ENCODE assay signal across 8 cellular contexts in genomic region chr9:32525506-32525905, GRCh38. TPM values are rescaled to one million over a fixed set of nuclear protein-coding genes. Genes with fewer than 3 reads are reported as not detected.
A peak's percentile ranks its signal among the peaks of the same experiment; 100 is the strongest.
DNase-seq lines count a peak whose midpoint lies in the region; ATAC-seq and TF ChIP-seq lines count a peak whose summit lies in the region.

No MANE protein-coding gene starts in this region.

- intact Hi-C loops in natural killer cell (cut with micrococcal nuclease) = no loop called here

- no peaks in the 10 kb centered on the region for H3K27me3 Mint-ChIP-seq in natural killer cell (ENCODE audit: low read depth in 2 of 2)

- TF ChIP-seq CTCF in GM12865 (IDR thresholded peaks at IDR 0.05; ENCODE audit: insufficient read depth, low read depth, low read length, missing control alignments) (no peak), epithelial cell of proximal tubule (conservative IDR thresholded peaks at IDR 0.05; ENCODE audit: low read depth, low read length) (no peak), natural killer cell (IDR thresholded peaks at IDR 0.05) (no peak)

- no peaks in the 10 kb centered on the region for H3K9me3 ChIP-seq in SJCRH30 (replicated peaks)

- no peaks in the 10 kb centered on the region for H3K36me3 Mint-ChIP-seq in natural killer cell

- no peaks in the 10 kb centered on the region for H3K36me3 ChIP-seq in SJCRH30

- H3K9me3 Mint-ChIP-seq in natural killer cell = no peaks in the 10 kb centered on the region

- peak overlapping the region; percentile 68 for H3K27ac ChIP-seq in SJCRH30

- H3K4me3 ChIP-seq in GM12865 (ENCODE audit: low read depth, low read length) = peak overlapping the region; percentile 86
- peak overlapping the region; percentile 70 for H3K4me3 ChIP-seq in SJCRH30
- peak overlapping the region; percentile 70 for H3K4me3 ChIP-seq in epithelial cell of proximal tubule (ENCODE audit: low read depth, low read length)

- no peaks in the 10 kb centered on the region for H3K27me3 ChIP-seq in SJCRH30

- peak overlapping the region; percentile 93 for H3K4me3 Mint-ChIP-seq in natural killer cell

- peaks cover 12% of the 10 kb centered on the region for H3K4me1 ChIP-seq in SJCRH30

- peak; percentile 12 for DNase-seq in GM12865 (ENCODE audit: low read depth)
- DNase-seq in SJCRH30 = peak in 1 of 2 experiments; percentile 8
- DNase-seq in epithelial cell of proximal tubule (ENCODE audit: low read depth) = no peak
- DNase-seq in natural killer cell = no peak
- no peak for DNase-seq in stimulated activated CD4-positive, alpha-beta T cell treated with anti-CD3 and anti-CD28 coated beads, Interleukin-15, amount 100 ng/mL, for 24 hours
- no peak for DNase-seq in COLO668 (lab: John Stamatoyannopoulos, UW; ENCODE audit: unreplicated experiment)
- DNase-seq in NK-92 treated with Interleukin-12 subunit alpha and Interleukin-12 subunit beta, amount 100 ng/mL, for 24 hours (lab: John Stamatoyannopoulos, UW) = no peak

- peak; percentile 23 for ATAC-seq in HG02759 (IDR thresholded peaks at IDR 0.05; ENCODE audit: unreplicated experiment)
- ATAC-seq in natural killer cell = peak in 2 of 3 donors; percentile 5 to 16

- H3K27ac Mint-ChIP-seq in natural killer cell = peak overlapping the region; percentile 79 to 96

- peaks cover 56% of the 10 kb centered on the region in 2 donors for H3K4me1 Mint-ChIP-seq in natural killer cell

RNA-seq across cellular contexts. Expression of gene RIGI, which starts 0.5 kb away (rescaled TPM):
- total RNA-seq in SJCRH30 (2014; rRNA removed; shearing (Covaris generic)) = 4.2 and 4.4 TPM in 2 replicates
- total RNA-seq in epithelial cell of proximal tubule (10.9 and 18.7 TPM in 2 replicates), natural killer cell (10 to 100 TPM; 13.8 to 21.3 (median 15.7) TPM)

RNA-seq across cellular contexts. Expression of gene SMIM27, which starts 26.6 kb away (rescaled TPM):
- 2.2 and 3.1 TPM in 2 replicates for total RNA-seq in SJCRH30 (2014; rRNA removed; shearing (Covaris generic))
- total RNA-seq in epithelial cell of proximal tubule = 8.6 and 8.7 TPM in 2 replicates
- total RNA-seq in natural killer cell = 10 to 100 TPM; 17.7 to 22.8 (median 18.0) TPM

RNA-seq across cellular contexts. Expression of gene TOPORS, which starts 26.9 kb away (rescaled TPM):
- total RNA-seq in SJCRH30 (2014; rRNA removed; shearing (Covaris generic)) = 29.1 and 32.1 TPM in 2 replicates
- total RNA-seq in epithelial cell of proximal tubule (14.3 and 18.5 TPM in 2 replicates), natural killer cell (10 to 100 TPM; 27.5 to 30.4 (median 29.8) TPM)

RNA-seq across cellular contexts. Expression of gene NDUFB6, which starts 47.5 kb away (rescaled TPM):
- 73.1 and 75.1 TPM in 2 replicates for total RNA-seq in SJCRH30 (2014; rRNA removed; shearing (Covaris generic))
- 80.8 and 83.2 TPM in 2 replicates for total RNA-seq in epithelial cell of proximal tubule
- total RNA-seq in natural killer cell = 10 to 100 TPM; 12.6 to 14.6 (median 13.3) TPM
